In genomic region chr21:46265736-46266525, GRCh38 we compare ENCODE assay signal across 2 cellular contexts.
TF ChIP-seq lines count a peak whose summit lies in the region.

No MANE protein-coding gene starts in this region.

TF ChIP-seq in HEK293, 187 proteins besides CTCF, POLR2A, EP300 and RAD21:
- TF ChIP-seq ZBTB26 (tag by site-specific recombination; optimal IDR thresholded peaks at IDR 0.05) = peak; percentile 13
- TF ChIP-seq KLF16 (tag by site-specific recombination; IDR thresholded peaks at IDR 0.05) = no peak
- TF ChIP-seq ZIC2 (tag by site-specific recombination; IDR thresholded peaks at IDR 0.05) = peak; percentile 93

TF ChIP-seq in K562, 482 proteins besides CTCF, POLR2A, EP300 and RAD21:
- TF ChIP-seq RBFOX2 (IDR thresholded peaks at IDR 0.05; ENCODE audit: low read depth, low read length) (peak; percentile 37), POLR2AphosphoS5 (IDR thresholded peaks at IDR 0.05; ENCODE audit: control insufficient read depth, insufficient read depth, low read depth, low read length) (peak; percentile 5; the same call in 1 of the 2 replicates), MEIS2 (IDR thresholded peaks at IDR 0.05; ENCODE audit: partially characterized antibody) (no peak), HMGN3 (IDR thresholded peaks at IDR 0.05; ENCODE audit: borderline replicate concordance, extremely low read depth, insufficient read length, low read depth, low read length) (peak; percentile 33), CBFA2T3 (IDR thresholded peaks at IDR 0.05) (no peak), RNF219 (CRISPR knock-in tag; IDR thresholded peaks at IDR 0.05) (no peak), EGR1 (conservative IDR thresholded peaks at IDR 0.05) (0 out of 2 replicates have a peak, but pooled peaks have one; percentile 8), POLR2G (IDR thresholded peaks at IDR 0.05; ENCODE audit: low read depth, low read length) (peak; percentile 67; the same call in 1 of the 2 replicates)
- TF ChIP-seq, protein P1, sequence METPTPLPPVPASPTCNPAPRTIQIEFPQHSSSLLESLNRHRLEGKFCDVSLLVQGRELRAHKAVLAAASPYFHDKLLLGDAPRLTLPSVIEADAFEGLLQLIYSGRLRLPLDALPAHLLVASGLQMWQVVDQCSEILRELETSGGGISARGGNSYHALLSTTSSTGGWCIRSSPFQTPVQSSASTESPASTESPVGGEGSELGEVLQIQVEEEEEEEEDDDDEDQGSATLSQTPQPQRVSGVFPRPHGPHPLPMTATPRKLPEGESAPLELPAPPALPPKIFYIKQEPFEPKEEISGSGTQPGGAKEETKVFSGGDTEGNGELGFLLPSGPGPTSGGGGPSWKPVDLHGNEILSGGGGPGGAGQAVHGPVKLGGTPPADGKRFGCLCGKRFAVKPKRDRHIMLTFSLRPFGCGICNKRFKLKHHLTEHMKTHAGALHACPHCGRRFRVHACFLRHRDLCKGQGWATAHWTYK (CRISPR knock-in tag; IDR thresholded peaks at IDR 0.05) = no peak
